In the genomic region with DNA sequence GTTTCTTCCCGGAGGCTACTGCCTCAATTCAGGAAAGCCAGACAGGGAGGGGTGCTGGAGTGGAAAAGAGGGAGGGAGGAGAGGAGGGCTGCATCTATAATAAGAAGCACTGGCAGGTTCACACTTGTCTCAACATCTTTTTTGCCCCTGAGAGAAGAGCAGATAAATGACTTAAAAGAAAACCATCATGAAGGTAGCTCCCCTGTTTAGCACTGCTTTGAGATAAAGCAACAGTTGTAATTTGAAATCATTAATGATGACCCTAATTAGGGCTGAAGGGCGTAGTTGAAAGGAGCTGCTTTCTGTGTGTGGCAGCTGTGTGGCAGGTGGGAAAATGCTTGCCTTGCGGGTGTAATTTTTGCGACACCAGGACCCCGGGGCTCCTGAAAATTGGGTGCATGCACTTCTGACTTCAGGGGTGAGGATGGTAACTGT, we compare ENCODE assay signal across 8 cellular contexts.
DNase-seq lines count a peak whose midpoint lies in the region; ATAC-seq and TF ChIP-seq lines count a peak whose summit lies in the region.

No MANE protein-coding gene starts in this region.

- H3K27ac Mint-ChIP-seq in GM23338: no peak overlapping the region

- H2AFZ ChIP-seq in GM23338: no peak overlapping the region

- H3K36me3 ChIP-seq in GM23338 (ENCODE audit: insufficient read depth): no peaks in the 10 kb centered on the region
- peaks cover 46% of the 10 kb centered on the region for H3K36me3 ChIP-seq in SJSA1
- no peaks in the 10 kb centered on the region for H3K36me3 ChIP-seq in gastroesophageal sphincter
- no peaks in the 10 kb centered on the region for H3K36me3 ChIP-seq in prostate gland

- peak overlapping the region; percentile 93 for H3K4me3 Mint-ChIP-seq in GM23338

- peaks cover 40% of the 10 kb centered on the region for H3K4me1 Mint-ChIP-seq in GM23338

- no peak for TF ChIP-seq POLR2A in gastroesophageal sphincter (IDR thresholded peaks at IDR 0.05)
- TF ChIP-seq POLR2A in prostate gland (IDR thresholded peaks at IDR 0.05): no peak

- H3K27ac ChIP-seq in GM23338 (ENCODE audit: low read depth) (no peak overlapping the region), SJSA1 (peak overlapping the region; percentile 88), gastroesophageal sphincter (peak overlapping the region; percentile 95 to 100 (median 98)), prostate gland (peak overlapping the region; percentile 88 to 89)

- DNase-seq in GM23338 (ENCODE audit: low spot score): no peak
- no peak for DNase-seq in SJSA1 (ENCODE audit: low read depth in 1 of 2, low spot score in 2 of 2)
- DNase-seq in prostate gland (ENCODE audit: low spot score): no peak
- DNase-seq in NOMO-1 treated with DMSO at 0.1 percent for 48 hours (lab: John Stamatoyannopoulos, UW; ENCODE audit: unreplicated experiment): no peak

- H4K20me1 ChIP-seq in GM23338 (replicated peaks; ENCODE audit: insufficient read depth): peaks cover 8% of the 10 kb centered on the region

- H3K27me3 Mint-ChIP-seq in GM23338 (ENCODE audit: insufficient read depth, low read depth, poor library complexity): peaks cover 12% of the 10 kb centered on the region

- no peaks in the 10 kb centered on the region for H3K9me2 ChIP-seq in GM23338 (ENCODE audit: insufficient read depth)

- TF ChIP-seq CTCF in GM23338 (conservative IDR thresholded peaks at IDR 0.05; ENCODE audit: low read depth in 2 of 2) (no peak), gastroesophageal sphincter (IDR thresholded peaks at IDR 0.05) (no peak), prostate gland (IDR thresholded peaks at IDR 0.05) (no peak)

- intact Hi-C loops in prostate gland (cut with DNase I): loop anchor here (2.0 to 5.0 kb wide), 3 partner anchors 29 to 106 kb away; no protein-coding TSS in a partner anchor

- H3K4me3 ChIP-seq in GM23338 (peak overlapping the region; percentile 95), SJSA1 (peak overlapping the region; percentile 70), gastroesophageal sphincter (peak overlapping the region; percentile 55 to 92), prostate gland (peak overlapping the region; percentile 51 to 59)

- WGBS in gastroesophageal sphincter (ENCODE audit: low coverage in 1 of 2), 2 donors: 37 to 39% methylated on average over 4 to 5 of the region's 5 CpGs
- 45% methylated on average over 5 of the region's 5 CpGs for WGBS in prostate gland

- H3K4me2 ChIP-seq in GM23338: peak overlapping the region; percentile 99

- H3K36me3 Mint-ChIP-seq in GM23338 (ENCODE audit: low read depth): no peaks in the 10 kb centered on the region

- no peak for TF ChIP-seq EP300 in gastroesophageal sphincter (IDR thresholded peaks at IDR 0.05)

- H3K27me3 ChIP-seq in GM23338 (ENCODE audit: insufficient read depth) (peaks cover 10% of the 10 kb centered on the region; the same call in 1 of the 2 replicates), SJSA1 (replicated peaks) (no peaks in the 10 kb centered on the region), gastroesophageal sphincter (no peaks in the 10 kb centered on the region), prostate gland (replicated peaks; ENCODE audit: insufficient read depth) (no peaks in the 10 kb centered on the region)

- ATAC-seq in GM23338: no peak
- ATAC-seq in gastroesophageal sphincter: no peak
- ATAC-seq in HG02588 (IDR thresholded peaks at IDR 0.05; ENCODE audit: unreplicated experiment): no peak
- ATAC-seq in GM21528 (IDR thresholded peaks at IDR 0.05; ENCODE audit: low FRiP score, unreplicated experiment): no peak
- ATAC-seq in GM21529 (IDR thresholded peaks at IDR 0.05; ENCODE audit: unreplicated experiment): no peak

- H3K4me1 ChIP-seq in GM23338 (ENCODE audit: insufficient read depth): peaks cover 32% of the 10 kb centered on the region
- peaks cover 39% of the 10 kb centered on the region for H3K4me1 ChIP-seq in SJSA1 (replicated peaks)
- H3K4me1 ChIP-seq in gastroesophageal sphincter: peaks cover 9 to 80% (median 12%) of the 10 kb centered on the region in 3 donors
- H3K4me1 ChIP-seq in prostate gland (replicated peaks): no peaks in the 10 kb centered on the region

- H3K9me3 ChIP-seq in SJSA1 (replicated peaks) (no peaks in the 10 kb centered on the region), gastroesophageal sphincter (no peaks in the 10 kb centered on the region), prostate gland (no peaks in the 10 kb centered on the region)

- 0 out of 2 replicates have a peak, but pooled peaks cover 3% of the 10 kb centered on the region for H3F3A ChIP-seq in GM23338 (replicated peaks; ENCODE audit: low read depth)

- H3K9me3 Mint-ChIP-seq in GM23338: no peaks in the 10 kb centered on the region; the same call in 1 of the 3 replicates

- H3K79me2 ChIP-seq in GM23338 (replicated peaks; ENCODE audit: insufficient read depth): peaks cover 30% of the 10 kb centered on the region

TF ChIP-seq in GM23338, 12 proteins besides CTCF, POLR2A, EP300 and RAD21:
- TF ChIP-seq CREB1 (CRISPR knock-in tag; IDR thresholded peaks at IDR 0.05; ENCODE audit: low read depth): no peak
- TF ChIP-seq JUNB (IDR thresholded peaks at IDR 0.05; ENCODE audit: unreplicated experiment): no peak
- no peak for TF ChIP-seq STAT1 (IDR thresholded peaks at IDR 0.05; ENCODE audit: unreplicated experiment)
